In the genomic region with DNA sequence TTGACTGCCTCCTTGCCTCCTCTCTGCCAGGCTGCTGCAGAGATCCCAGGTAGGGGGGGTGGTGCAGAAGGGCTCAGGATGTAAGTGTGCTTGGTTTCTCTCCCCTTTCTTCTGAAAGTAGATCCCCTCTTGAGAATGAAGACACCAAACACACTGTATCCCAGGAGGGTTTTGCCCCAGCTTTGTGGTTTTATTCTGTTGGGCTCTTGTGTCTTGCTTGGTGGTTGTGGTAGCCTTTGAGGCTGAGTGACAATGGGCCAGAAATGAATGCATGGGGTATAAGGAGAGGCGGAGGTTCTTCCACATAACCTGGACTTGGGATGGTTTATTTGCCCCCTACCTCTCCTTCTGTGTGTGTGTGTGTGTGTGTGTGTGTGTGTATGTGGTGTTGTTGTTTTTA, we compare ENCODE assay signal across 17 cellular contexts. TPM values are rescaled to one million over a fixed set of nuclear protein-coding genes. Genes with fewer than 3 reads are reported as not detected.
"Had no signal": no experiment of that assay in that cellular context is flagged by ENCODE, and none has a peak within 500 bp of the region (broad histone marks: within the 10 kb centered on the region; RNA-seq: fewer than 3 reads in every experiment).

No MANE protein-coding gene starts in this region.

- H3K27me3 Mint-ChIP-seq: activated CD4-positive, alpha-beta T cell treated with anti-CD3 and anti-CD28 coated beads, Interleukin-2, amount 10 ng/mL, durations not matched to agents 7 days and 5 days; stimulated activated naive CD8-positive, alpha-beta T cell treated with anti-CD3 and anti-CD28 coated beads, Interleukin-15, amount 100 ng/mL, for 72 hours had no signal

- H3K27ac Mint-ChIP-seq: activated CD4-positive, alpha-beta T cell treated with anti-CD3 and anti-CD28 coated beads, Interleukin-2, amount 10 ng/mL, durations not matched to agents 7 days and 5 days; activated naive CD4-positive, alpha-beta T cell treated with anti-CD3 and anti-CD28 coated beads, Interleukin-2, amount 10 ng/mL, durations not matched to agents 7 days and 5 days; activated T-helper 2 cell treated with anti-CD3 and anti-CD28 coated beads, Interferon-gamma antibody, Interleukin-2, Interleukin-4, amounts not matched to agents 10 μg/mL and 5 μg/mL and 100 μg/mL, durations not matched to agents 14 hours and 24 hours and 36 hours; endodermal cell; stimulated activated naive CD8-positive, alpha-beta T cell treated with anti-CD3 and anti-CD28 coated beads, Interleukin-15, amount 100 ng/mL, for 72 hours had no signal

- H3K27me3 ChIP-seq: dorsolateral prefrontal cortex, gastrocnemius medialis, ovary, testis had no signal

- ATAC-seq: gastrocnemius medialis; left lobe of liver; sciatic nerve; stimulated activated naive CD8-positive, alpha-beta T cell treated with anti-CD3 and anti-CD28 coated beads, Interleukin-15, amount 100 ng/mL, for 72 hours had no signal

- H3K4me3 ChIP-seq: cardiac muscle cell, dorsolateral prefrontal cortex, gastrocnemius medialis, ovary, spleen, testis had no signal

- FAIRE-seq: islet of Langerhans, urothelium cell line had no signal

- H3K4me3 Mint-ChIP-seq: activated CD4-positive, alpha-beta T cell treated with anti-CD3 and anti-CD28 coated beads, Interleukin-2, amount 10 ng/mL, durations not matched to agents 7 days and 5 days; activated naive CD4-positive, alpha-beta T cell treated with anti-CD3 and anti-CD28 coated beads, Interleukin-2, amount 10 ng/mL, durations not matched to agents 7 days and 5 days; endodermal cell; stimulated activated naive CD8-positive, alpha-beta T cell treated with anti-CD3 and anti-CD28 coated beads, Interleukin-15, amount 100 ng/mL, for 72 hours had no signal

- H3K36me3 Mint-ChIP-seq: activated naive CD4-positive, alpha-beta T cell treated with anti-CD3 and anti-CD28 coated beads, Interleukin-2, amount 10 ng/mL, durations not matched to agents 7 days and 5 days had no signal

- H3K36me3 ChIP-seq: cardiac muscle cell, gastrocnemius medialis, ovary, spleen had no signal

- DNase-seq: activated CD4-positive, alpha-beta T cell treated with anti-CD3 and anti-CD28 coated beads, Interleukin-2, amount 10 ng/mL, durations not matched to agents 7 days and 5 days; activated naive CD4-positive, alpha-beta T cell treated with anti-CD3 and anti-CD28 coated beads, Interleukin-2, amount 10 ng/mL, durations not matched to agents 7 days and 5 days; dorsolateral prefrontal cortex; gastrocnemius medialis; midbrain; ovary; spleen; stimulated activated naive CD8-positive, alpha-beta T cell treated with anti-CD3 and anti-CD28 coated beads, Interleukin-15, amount 100 ng/mL, for 72 hours had no signal

- H3K9me3 Mint-ChIP-seq: activated CD4-positive, alpha-beta T cell treated with anti-CD3 and anti-CD28 coated beads, Interleukin-2, amount 10 ng/mL, durations not matched to agents 7 days and 5 days; activated naive CD4-positive, alpha-beta T cell treated with anti-CD3 and anti-CD28 coated beads, Interleukin-2, amount 10 ng/mL, durations not matched to agents 7 days and 5 days; activated T-helper 2 cell treated with anti-CD3 and anti-CD28 coated beads, Interferon-gamma antibody, Interleukin-2, Interleukin-4, amounts not matched to agents 10 μg/mL and 5 μg/mL and 100 μg/mL, durations not matched to agents 14 hours and 24 hours and 36 hours; endodermal cell; stimulated activated naive CD8-positive, alpha-beta T cell treated with anti-CD3 and anti-CD28 coated beads, Interleukin-15, amount 100 ng/mL, for 72 hours had no signal

- H3K27ac ChIP-seq: cardiac muscle cell, gastrocnemius medialis had no signal

- H3K9me3 ChIP-seq: gastrocnemius medialis, ovary, spleen, testis had no signal

RNA-seq across cellular contexts. Expression of gene SEMA5B, which starts 45.0 kb away (rescaled TPM):
- total RNA-seq: activated CD4-positive, alpha-beta T cell treated with anti-CD3 and anti-CD28 coated beads, Interleukin-2, amount 10 ng/mL, durations not matched to agents 7 days and 5 days; activated T-helper 2 cell treated with anti-CD3 and anti-CD28 coated beads, Interferon-gamma antibody, Interleukin-2, Interleukin-4, amounts not matched to agents 10 μg/mL and 5 μg/mL and 100 μg/mL, durations not matched to agents 14 hours and 24 hours and 36 hours; epithelial cell of proximal tubule had no signal
